ENCODE assay signal across 8 cellular contexts in the genomic region with DNA sequence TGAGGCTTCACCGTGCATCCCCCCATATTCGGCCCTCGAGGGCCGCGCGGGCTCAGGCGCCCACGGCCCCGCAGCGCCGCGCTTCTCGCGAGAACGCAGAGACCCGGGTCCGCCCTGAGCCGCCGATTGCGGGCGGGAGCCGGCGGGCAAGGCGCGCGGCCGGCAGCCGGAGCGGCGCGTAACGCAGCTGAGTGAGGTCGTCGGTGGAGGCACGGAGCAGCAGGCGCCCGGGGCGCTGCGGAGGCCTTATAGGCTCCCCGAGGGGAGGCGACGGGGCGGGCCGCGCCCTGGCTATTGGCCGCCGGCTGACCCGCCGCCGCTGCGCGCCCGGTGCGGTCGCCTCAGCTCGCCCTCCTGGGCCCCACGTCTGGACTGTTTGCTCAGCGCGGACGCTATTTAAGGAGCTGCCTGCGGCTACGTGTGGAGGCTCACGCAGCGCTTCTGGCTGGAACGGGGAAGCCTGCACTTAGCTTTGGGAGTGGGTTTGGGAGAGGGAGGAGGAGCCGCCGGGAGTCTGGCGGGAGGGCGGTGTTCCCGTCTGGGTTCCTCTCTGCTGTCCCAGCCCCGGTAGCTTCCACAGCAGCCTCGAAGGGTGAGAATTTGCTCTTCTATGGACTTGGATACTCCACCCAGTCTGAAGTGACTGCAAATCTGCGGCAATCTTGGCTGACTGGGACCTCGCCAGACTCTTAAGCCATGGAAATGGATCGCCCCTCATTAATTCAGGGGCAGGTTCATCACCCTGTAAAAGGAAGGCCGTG. TPM values are rescaled to one million over a fixed set of nuclear protein-coding genes. Genes with fewer than 3 reads are reported as not detected.
DNase-seq lines count a peak whose midpoint lies in the region; ATAC-seq and TF ChIP-seq lines count a peak whose summit lies in the region.

A gene (minus strand): TSS at position 221 of the 761 bp plus-strand sequence. CDS start 195 bp downstream, at position 26.

- peak; percentile 66 to 88 for TF ChIP-seq POLR2A in uterus (IDR thresholded peaks at IDR 0.05)

- H3K36me3 Mint-ChIP-seq in activated T-helper 17 cell treated with anti-CD3 and anti-CD28 coated beads, Interleukin-2, amount 50 U/mL, for 72 hours (ENCODE audit: low read depth) = peaks cover 8% of the 10 kb centered on the region
- H3K36me3 Mint-ChIP-seq in naive thymus-derived CD4-positive, alpha-beta T cell = peaks cover 0 to 5% (median 2%) of the 10 kb centered on the region in 5 donors

- H3K27me3 ChIP-seq in naive thymus-derived CD4-positive, alpha-beta T cell (ENCODE audit: control insufficient read depth in 2 of 2, insufficient read depth in 2 of 2, low read length in 2 of 2) = no peaks in the 10 kb centered on the region
- no peaks in the 10 kb centered on the region for H3K27me3 ChIP-seq in uterus

- H3K27me3 Mint-ChIP-seq in activated T-helper 17 cell treated with anti-CD3 and anti-CD28 coated beads, Interleukin-2, amount 50 U/mL, for 72 hours = peaks cover 54% of the 10 kb centered on the region
- H3K27me3 Mint-ChIP-seq in naive thymus-derived CD4-positive, alpha-beta T cell = peaks cover 50 to 73% (median 62%) of the 10 kb centered on the region in 5 donors

- no peak within 1 kb of the TSS for H3K27ac ChIP-seq in naive thymus-derived CD4-positive, alpha-beta T cell (ENCODE audit: low read depth, low read length)
- H3K27ac ChIP-seq in uterus = peak within 1 kb of the TSS; percentile 97

- no peaks in the 10 kb centered on the region for H3K9me3 ChIP-seq in naive thymus-derived CD4-positive, alpha-beta T cell (ENCODE audit: control insufficient read depth in 2 of 3, low read length in 3 of 3)
- no peaks in the 10 kb centered on the region for H3K9me3 ChIP-seq in uterus

- ATAC-seq in HG02642 (IDR thresholded peaks at IDR 0.05; ENCODE audit: poor library complexity, unreplicated experiment) = peak; percentile 70
- ATAC-seq in activated T-helper 17 cell treated with anti-CD3 and anti-CD28 coated beads, Interleukin-2, amount 50 U/mL, for 72 hours (replicated peaks) = peak; percentile 69
- ATAC-seq in naive thymus-derived CD4-positive, alpha-beta T cell = peak; percentile 68

- peak within 1 kb of the TSS; percentile 74 for H3K4me3 Mint-ChIP-seq in activated T-helper 17 cell treated with anti-CD3 and anti-CD28 coated beads, Interleukin-2, amount 50 U/mL, for 72 hours
- peak within 1 kb of the TSS; percentile 43 to 74 (median 64) for H3K4me3 Mint-ChIP-seq in naive thymus-derived CD4-positive, alpha-beta T cell

- peak within 1 kb of the TSS; percentile 94 for H3K4me3 ChIP-seq in fibroblast of villous mesenchyme (ENCODE audit: low read depth, low read length)
- H3K4me3 ChIP-seq in naive thymus-derived CD4-positive, alpha-beta T cell (ENCODE audit: low read length) = no peak within 1 kb of the TSS
- H3K4me3 ChIP-seq in uterus = peak within 1 kb of the TSS; percentile 65 to 79

- peaks cover 4% of the 10 kb centered on the region for H3K9me3 Mint-ChIP-seq in activated T-helper 17 cell treated with anti-CD3 and anti-CD28 coated beads, Interleukin-2, amount 50 U/mL, for 72 hours
- peaks cover 0 to 6% (median 3%) of the 10 kb centered on the region in 11 donors for H3K9me3 Mint-ChIP-seq in naive thymus-derived CD4-positive, alpha-beta T cell

- intact Hi-C loops in naive thymus-derived CD4-positive, alpha-beta T cell (cut with micrococcal nuclease) = no loop called here
- intact Hi-C loops in uterus (cut with DNase I; ENCODE audit: low total_unique reads) = no loop called here

- peak; percentile 45 for DNase-seq in stimulated activated CD4-positive, alpha-beta T cell treated with anti-CD3 and anti-CD28 coated beads, Interleukin-15, amount 100 ng/mL, for 24 hours
- DNase-seq in stimulated activated CD4-positive, alpha-beta T cell treated with anti-CD3 and anti-CD28 coated beads, Interleukin-4, amount 100 ng/mL, for 24 hours = no peak
- DNase-seq in NCI-H2227 (lab: John Stamatoyannopoulos, UW; ENCODE audit: unreplicated experiment) = peak; percentile 90
- DNase-seq in fibroblast of villous mesenchyme (ENCODE audit: low read depth) = peak; percentile 95
- peak in 2 of 9 donors; percentile 6 to 38 for DNase-seq in naive thymus-derived CD4-positive, alpha-beta T cell
- peak; percentile 77 to 78 for DNase-seq in uterus

- no peaks in the 10 kb centered on the region for H3K36me3 ChIP-seq in naive thymus-derived CD4-positive, alpha-beta T cell (ENCODE audit: control insufficient read depth in 2 of 3, insufficient read depth in 3 of 3, low read length in 3 of 3)
- H3K36me3 ChIP-seq in uterus = no peaks in the 10 kb centered on the region

- CTCF ChIA-PET in naive thymus-derived CD4-positive, alpha-beta T cell (lab: Charles Lee) = interaction anchor here (0.8 kb wide), 1 partner anchor 28 kb away, joined by 3 read pairs; no protein-coding TSS in a partner anchor

- POLR2A ChIA-PET in naive thymus-derived CD4-positive, alpha-beta T cell (lab: Charles Lee) = no interaction called here

- no peak within 1 kb of the TSS for H3K27ac Mint-ChIP-seq in activated T-helper 17 cell treated with anti-CD3 and anti-CD28 coated beads, Interleukin-2, amount 50 U/mL, for 72 hours
- no peak within 1 kb of the TSS for H3K27ac Mint-ChIP-seq in naive thymus-derived CD4-positive, alpha-beta T cell

- no peaks in the 10 kb centered on the region for H3K4me1 ChIP-seq in naive thymus-derived CD4-positive, alpha-beta T cell (ENCODE audit: control insufficient read depth in 2 of 2, insufficient read depth in 2 of 2, low read length in 2 of 2)
- peaks cover 0 to 5% of the 10 kb centered on the region in 2 donors for H3K4me1 ChIP-seq in uterus

- TF ChIP-seq CTCF in fibroblast of villous mesenchyme (IDR thresholded peaks at IDR 0.05; ENCODE audit: insufficient read depth, low read depth, low read length) (no peak), uterus (IDR thresholded peaks at IDR 0.05) (peak in 1 of 4 experiments; percentile 3)

- H3K4me1 Mint-ChIP-seq in activated T-helper 17 cell treated with anti-CD3 and anti-CD28 coated beads, Interleukin-2, amount 50 U/mL, for 72 hours = peaks cover 3% of the 10 kb centered on the region
- H3K4me1 Mint-ChIP-seq in naive thymus-derived CD4-positive, alpha-beta T cell = peaks cover 0 to 21% (median 19%) of the 10 kb centered on the region in 7 donors

RNA-seq across cellular contexts. Expression of the gene that starts here (rescaled TPM):
- total RNA-seq in activated T-helper 17 cell treated with anti-CD3 and anti-CD28 coated beads, Interleukin-2, amount 50 U/mL, for 72 hours = 1 to 10 TPM; 3.7 to 6.6 TPM
- total RNA-seq in fibroblast of villous mesenchyme = 154 and 393 TPM in 2 replicates
- 1 to 10 TPM in 1 of 5 experiments, under 1 TPM in 1, not detected in 3; 0.34 to 1.4 TPM for total RNA-seq in naive thymus-derived CD4-positive, alpha-beta T cell
- polyA plus RNA-seq in naive thymus-derived CD4-positive, alpha-beta T cell = not detected
- 10 to 100 TPM; 23.5 to 83.2 (median 45.7) TPM for total RNA-seq in uterus
